ENCODE assay signal across 29 cellular contexts in genomic region chr12:110872100-110872499, GRCh38. TPM values are rescaled to one million over a fixed set of nuclear protein-coding genes. Genes with fewer than 3 reads are reported as not detected.
DNase-seq lines count a peak whose midpoint lies in the region; ATAC-seq, FAIRE-seq and TF ChIP-seq lines count a peak whose summit lies in the region.
"Had no signal": no experiment of that assay in that cellular context is flagged by ENCODE, and none has a peak within 500 bp of the region (broad histone marks: within the 10 kb centered on the region; RNA-seq: fewer than 3 reads in every experiment).

No MANE protein-coding gene starts in this region.

- no peaks in the 10 kb centered on the region for H3K9me1 ChIP-seq in K562 (ENCODE audit: control insufficient read depth, insufficient read depth, low read length)

- no peak for DNase-seq in Karpas-422
- peak; percentile 20 for DNase-seq in PC-3
- no peak for DNase-seq in K562 (ENCODE audit: extremely low read depth in 1 of 4, low spot score in 3 of 4)
- DNase-seq in HTR-8/SVneo (ENCODE audit: insufficient read length, low spot score) = no peak
- no peak for DNase-seq in EL
- no peak for DNase-seq in mucosa of gallbladder (ENCODE audit: low spot score)
- DNase-seq: 8988T; ACHN; BE2C; C1 segment of cervical spinal cord; CD4-positive, alpha-beta memory T cell; CD4-positive, CD25-positive, alpha-beta regulatory T cell; CD8-positive, alpha-beta memory T cell; COR-L47; DMS 273 treated with DMSO at 0.1 percent for 48 hours; DMS153; DMS53; DMS79; DND-41; GF-D8 had no signal

- H3K27me3 ChIP-seq in Karpas-422 (ENCODE audit: low read length) = no peaks in the 10 kb centered on the region
- peaks cover 10% of the 10 kb centered on the region; the same call in 1 of the 2 replicates for H3K27me3 ChIP-seq in PC-3 (ENCODE audit: low read length)
- H3K27me3 ChIP-seq in K562 (ENCODE audit: control insufficient read depth in 2 of 2, insufficient read depth in 2 of 2, low read length in 2 of 2) = peaks cover 9 to 23% of the 10 kb centered on the region in 2 experiments; a peak in 4 of 5 replicates
- H3K27me3 ChIP-seq: BE2C, BLaER1 had no signal

- FAIRE-seq in K562 (lab: Jason Lieb, UNC) (no peak), HTR-8/SVneo (lab: Jason Lieb, UNC) (no peak)
- FAIRE-seq: A204.1, G401.6, GM12892, GM18507 had no signal

- no peaks in the 10 kb centered on the region for H3F3A ChIP-seq in PC-3 (ENCODE audit: low read length, unreplicated experiment)

- H3K27ac ChIP-seq in Karpas-422 (ENCODE audit: low read length) (no peak overlapping the region), PC-3 (ENCODE audit: low read length) (no peak overlapping the region), K562 (ENCODE audit: extremely low read depth, low read depth, low read length) (no peak overlapping the region)
- H3K27ac ChIP-seq: BLaER1 had no signal

- BruUV-seq in PC-3 (replicated peaks; lab: Mats Ljungman, UMichigan) (no TSS peak), K562 (replicated peaks; lab: Mats Ljungman, UMichigan) (no TSS peak)

- no peak overlapping the region for H3K9ac ChIP-seq in Karpas-422 (ENCODE audit: low read length)
- H3K9ac ChIP-seq in PC-3 (ENCODE audit: low read length) = no peak overlapping the region
- H3K9ac ChIP-seq in K562 (ENCODE audit: insufficient read depth in 1 of 2, low read depth in 2 of 2, low read length in 2 of 2) = no peak overlapping the region
- H3K9ac ChIP-seq: BLaER1 had no signal

- no peaks in the 10 kb centered on the region for H3K36me3 ChIP-seq in Karpas-422 (ENCODE audit: insufficient read depth, low read length)
- H3K36me3 ChIP-seq in PC-3 (ENCODE audit: low read depth, low read length) = no peaks in the 10 kb centered on the region
- no peaks in the 10 kb centered on the region for H3K36me3 ChIP-seq in K562 (ENCODE audit: control insufficient read depth, insufficient read depth, low read length)
- H3K36me3 ChIP-seq: BE2C, BLaER1 had no signal

- POLR2A ChIA-PET in PC-3 (lab: Charles Lee; ENCODE audit: unreplicated experiment) = no interaction called here
- POLR2A ChIA-PET in K562 (lab: Yijun Ruan, JAX) = no interaction called here

- CTCF ChIA-PET in PC-3 (lab: Charles Lee) (no interaction called here), K562 (lab: Yijun Ruan, JAX; ENCODE audit: low intra/inter-chr PET ratio) (interaction anchor here (0.5 kb wide), 1 partner anchor 28 kb away, joined by 5 read pairs; no protein-coding TSS in a partner anchor)

- no peak for TF ChIP-seq EP300 in K562 (IDR thresholded peaks at IDR 0.05; ENCODE audit: low read length)

- ATAC-seq in PC-3 (no peak), K562 (no peak)

- TF ChIP-seq CTCF in PC-3 (conservative IDR thresholded peaks at IDR 0.05; ENCODE audit: low read depth, low read length) (no peak), K562 (IDR thresholded peaks at IDR 0.05 in 2 of 3, conservative IDR thresholded peaks at IDR 0.05 in 1 of 3; ENCODE audit: insufficient read depth in 2 of 3, low read depth in 1 of 3, low read length in 3 of 3) (no peak)

- H3K79me2 ChIP-seq in Karpas-422 (ENCODE audit: low read length) (no peaks in the 10 kb centered on the region), PC-3 (ENCODE audit: low read length) (no peaks in the 10 kb centered on the region), K562 (ENCODE audit: control insufficient read depth, insufficient read depth, low read length) (no peaks in the 10 kb centered on the region)

- in situ Hi-C loops in K562 (cut with MboI) = no loop called here

- H4K20me1 ChIP-seq in Karpas-422 (ENCODE audit: insufficient read depth, low read depth, low read length) (no peaks in the 10 kb centered on the region), PC-3 (ENCODE audit: low read length) (no peaks in the 10 kb centered on the region), K562 (replicated peaks; ENCODE audit: control insufficient read depth, insufficient read depth, low read length) (no peaks in the 10 kb centered on the region)
- H4K20me1 ChIP-seq: BLaER1 had no signal

- WGBS in K562 (ENCODE audit: insufficient coverage, low coverage, missing lambda C conversion rate) = 12% methylated on average over 4 of the region's 4 CpGs

- H3K4me3 ChIP-seq in Karpas-422 (ENCODE audit: low read length) (no peak overlapping the region), PC-3 (ENCODE audit: low read length) (no peak overlapping the region), K562 (no peak overlapping the region)
- H3K4me3 ChIP-seq: BLaER1 had no signal

- intact Hi-C loops in PC-3 (cut with micrococcal nuclease) = no loop called here
- intact Hi-C loops in K562 (cut with micrococcal nuclease) = no loop called here

- TF ChIP-seq POLR2A in K562 (conservative IDR thresholded peaks at IDR 0.05) = no peak

- H2AFZ ChIP-seq in Karpas-422 (ENCODE audit: low read length) = 0 out of 2 replicates have a peak overlapping the region, but pooled peaks have one; percentile 50
- H2AFZ ChIP-seq in PC-3 (ENCODE audit: low read length) = no peak overlapping the region
- H2AFZ ChIP-seq in K562 (ENCODE audit: low read depth, low read length) = no peak overlapping the region

- H3K4me1 ChIP-seq in Karpas-422 (ENCODE audit: low read length) = no peaks in the 10 kb centered on the region
- no peaks in the 10 kb centered on the region for H3K4me1 ChIP-seq in PC-3 (ENCODE audit: insufficient read depth, low read length)
- no peaks in the 10 kb centered on the region for H3K4me1 ChIP-seq in K562 (replicated peaks in 1 of 2; ENCODE audit: control insufficient read depth in 2 of 2, insufficient read depth in 2 of 2, low read length in 2 of 2)
- H3K4me1 ChIP-seq: BE2C, BLaER1 had no signal

- H3K4me2 ChIP-seq in Karpas-422 (ENCODE audit: low read depth, low read length, poor library complexity, severe bottlenecking) (no peak overlapping the region), PC-3 (ENCODE audit: low read length) (no peak overlapping the region), K562 (ENCODE audit: insufficient read depth, low read length) (no peak overlapping the region)

- H3K9me2 ChIP-seq in Karpas-422 (replicated peaks; ENCODE audit: insufficient read depth, low read length) = no peaks in the 10 kb centered on the region
- H3K9me2 ChIP-seq in PC-3 (replicated peaks; ENCODE audit: low read length) = no peaks in the 10 kb centered on the region

- TF ChIP-seq RAD21 in K562 (CRISPR knock-in tag; conservative IDR thresholded peaks at IDR 0.05 in 1 of 2, IDR thresholded peaks at IDR 0.05 in 1 of 2) = no peak

- H3K9me3 ChIP-seq in Karpas-422 (ENCODE audit: low read length) = no peaks in the 10 kb centered on the region
- no peaks in the 10 kb centered on the region for H3K9me3 ChIP-seq in PC-3 (ENCODE audit: low read length)
- no peaks in the 10 kb centered on the region for H3K9me3 ChIP-seq in K562 (replicated peaks; ENCODE audit: control insufficient read depth, insufficient read depth, low read depth, low read length)
- H3K9me3 ChIP-seq: BE2C had no signal

RNA-seq across cellular contexts. Expression of gene CCDC63, which starts 25.3 kb away (rescaled TPM):
- total RNA-seq in Karpas-422 (2014; rRNA removed; shearing (Covaris generic); ENCODE audit: low replicate concordance) = not detected in 2 replicates
- not detected in 2 replicates for total RNA-seq in PC-3 (2014; rRNA removed)
- total RNA-seq in K562 (2011; cell fraction: chromatin; rRNA removed; ENCODE audit: low replicate concordance) = not detected in 2 replicates
- total RNA-seq in K562 (2011; cell fraction: nucleolus; rRNA removed) = not detected in 2 replicates
- not detected in 2 replicates for total RNA-seq in K562 (2011; cell fraction: nucleoplasm; rRNA removed)
- not detected in 2 replicates for total RNA-seq in K562 (2014; rRNA removed)
- total RNA-seq in K562 (2014; rRNA removed; fragmentation: Illumina TruSeq; extraction: Trizol) = not detected in 2 replicates
- not detected in 2 replicates for total RNA-seq in K562 (2015; rRNA removed; fragmentation: Illumina TruSeq; extraction: Trizol)
- not detected in 2 replicates for total RNA-seq in K562 (2021)
- not detected in 2 replicates for polyA plus RNA-seq in K562 (2011; rRNA removed)
- polyA plus RNA-seq in K562 (2011; cell fraction: cytosol; rRNA removed) = not detected in 2 replicates
- not detected in 2 replicates for polyA plus RNA-seq in K562 (2011; cell fraction: nucleus; rRNA removed)
- not detected in 2 replicates for polyA plus RNA-seq in K562 (2012)
- not detected in 2 replicates for polyA plus RNA-seq in K562 (2014; fragmentation: Illumina TruSeq; extraction: Trizol)
- not detected for polyA plus RNA-seq in K562 (2014; fragmentation: Nextera tagmentation; extraction: Ambion mirVana)
- not detected in 2 replicates for polyA plus RNA-seq in K562 (2014; rRNA removed)
- polyA minus RNA-seq in K562 (2011; rRNA and poly(A)+ RNA removed) = not detected in 2 replicates
- polyA minus RNA-seq in K562 (2011; cell fraction: cytosol; rRNA and poly(A)+ RNA removed) = not detected in 2 replicates
- polyA minus RNA-seq in K562 (2011; cell fraction: nucleus; rRNA and poly(A)+ RNA removed) = not detected in 2 replicates
- not detected for total RNA-seq in mucosa of gallbladder
- total RNA-seq: CD4-positive, alpha-beta memory T cell; CD4-positive, CD25-positive, alpha-beta regulatory T cell; CD8-positive, alpha-beta memory T cell; Daoy had no signal
- polyA plus RNA-seq: AG04450; CD4-positive, alpha-beta memory T cell; CD4-positive, CD25-positive, alpha-beta regulatory T cell; CD8-positive, alpha-beta memory T cell had no signal

RNA-seq across cellular contexts. Expression of gene MYL2, which starts 48.3 kb away (rescaled TPM):
- not detected in 2 replicates for total RNA-seq in Karpas-422 (2014; rRNA removed; shearing (Covaris generic); ENCODE audit: low replicate concordance)
- total RNA-seq in PC-3 (2014; rRNA removed) = not detected in 2 replicates
- total RNA-seq in K562 (2011; cell fraction: chromatin; rRNA removed; ENCODE audit: low replicate concordance) = not detected in 2 replicates
- not detected in 2 replicates for total RNA-seq in K562 (2011; cell fraction: nucleolus; rRNA removed)
- not detected in 2 replicates for total RNA-seq in K562 (2011; cell fraction: nucleoplasm; rRNA removed)
- total RNA-seq in K562 (2014; rRNA removed) = not detected in 2 replicates
- not detected in 2 replicates for total RNA-seq in K562 (2014; rRNA removed; fragmentation: Illumina TruSeq; extraction: Trizol)
- not detected in 2 replicates for total RNA-seq in K562 (2015; rRNA removed; fragmentation: Illumina TruSeq; extraction: Trizol)
- total RNA-seq in K562 (2021) = not detected in 2 replicates
- not detected in 2 replicates for polyA plus RNA-seq in K562 (2011; rRNA removed)
- not detected in 2 replicates for polyA plus RNA-seq in K562 (2011; cell fraction: cytosol; rRNA removed)
- not detected in 2 replicates for polyA plus RNA-seq in K562 (2011; cell fraction: nucleus; rRNA removed)
- not detected in 2 replicates for polyA plus RNA-seq in K562 (2012)
- not detected in 2 replicates for polyA plus RNA-seq in K562 (2014; fragmentation: Illumina TruSeq; extraction: Trizol)
- not detected for polyA plus RNA-seq in K562 (2014; fragmentation: Nextera tagmentation; extraction: Ambion mirVana)
- polyA plus RNA-seq in K562 (2014; rRNA removed) = not detected in 2 replicates
- not detected in 2 replicates for polyA minus RNA-seq in K562 (2011; rRNA and poly(A)+ RNA removed)
- polyA minus RNA-seq in K562 (2011; cell fraction: cytosol; rRNA and poly(A)+ RNA removed) = not detected in 2 replicates
- not detected in 2 replicates for polyA minus RNA-seq in K562 (2011; cell fraction: nucleus; rRNA and poly(A)+ RNA removed)
- total RNA-seq in mucosa of gallbladder = not detected
- total RNA-seq: A673; CD4-positive, alpha-beta memory T cell; CD4-positive, CD25-positive, alpha-beta regulatory T cell; CD8-positive, alpha-beta memory T cell; Daoy had no signal
- polyA plus RNA-seq: AG04450; CD14-positive monocyte; CD4-positive, alpha-beta memory T cell; CD4-positive, CD25-positive, alpha-beta regulatory T cell; CD8-positive, alpha-beta memory T cell had no signal
